Comparison of ENCODE assay signal across 8 cellular contexts in genomic region chr3:52606373-52607085, GRCh38.
DNase-seq lines count a peak whose midpoint lies in the region; ATAC-seq and TF ChIP-seq lines count a peak whose summit lies in the region.

No MANE protein-coding gene starts in this region.

- in situ Hi-C loops in brain microvascular endothelial cell (cut with HindIII; ENCODE audit: low pct_ligation_motif_present, low sequenced_read_pairs): no loop called here

- H3K27me3 ChIP-seq in brain microvascular endothelial cell (replicated peaks) (no peaks in the 10 kb centered on the region), left lung (no peaks in the 10 kb centered on the region), A673 (replicated peaks; ENCODE audit: insufficient read depth, low read depth, low read length, poor library complexity) (no peaks in the 10 kb centered on the region), SJCRH30 (no peaks in the 10 kb centered on the region)

- DNase-seq in AG10803 (ENCODE audit: low read depth) (peak; percentile 28), M059J (ENCODE audit: low read depth) (peak; percentile 77), brain microvascular endothelial cell (peak; percentile 14), left lung (peak in 1 of 2 donors; percentile 42), A673 (ENCODE audit: low spot score) (no peak), SJCRH30 (no peak)
- DNase-seq in activated T-helper 2 cell treated with anti-CD3 and anti-CD28 coated beads, Interferon-gamma antibody, Interleukin-2, Interleukin-4, amounts not matched to agents 10 μg/mL and 5 μg/mL and 100 μg/mL, durations not matched to agents 14 hours and 24 hours and 36 hours (ENCODE audit: low spot score): no peak
- no peak for DNase-seq in activated CD4-positive, alpha-beta T cell treated with anti-CD3 and anti-CD28 coated beads, Interleukin-2, amount 10 ng/mL, durations not matched to agents 7 days and 5 days

- H3K4me1 ChIP-seq in left lung: no peaks in the 10 kb centered on the region
- H3K4me1 ChIP-seq in A673 (ENCODE audit: insufficient read depth, low read length, poor library complexity, severe bottlenecking): no peaks in the 10 kb centered on the region
- no peaks in the 10 kb centered on the region for H3K4me1 ChIP-seq in SJCRH30

- H3K9me3 ChIP-seq in left lung (no peaks in the 10 kb centered on the region), A673 (ENCODE audit: low read depth, low read length, poor library complexity, severe bottlenecking) (no peaks in the 10 kb centered on the region), SJCRH30 (replicated peaks) (no peaks in the 10 kb centered on the region)

- BruUV-seq in A673 (replicated peaks; lab: Mats Ljungman, UMichigan): no TSS peak

- H3K4me3 Mint-ChIP-seq in activated T-helper 2 cell treated with anti-CD3 and anti-CD28 coated beads, Interferon-gamma antibody, Interleukin-2, Interleukin-4, amounts not matched to agents 10 μg/mL and 5 μg/mL and 100 μg/mL, durations not matched to agents 14 hours and 24 hours and 36 hours (ENCODE audit: low read depth): no peak overlapping the region
- H3K4me3 Mint-ChIP-seq in activated CD4-positive, alpha-beta T cell treated with anti-CD3 and anti-CD28 coated beads, Interleukin-2, amount 10 ng/mL, durations not matched to agents 7 days and 5 days: no peak overlapping the region

- H3K4me3 ChIP-seq in AG10803 (ENCODE audit: low read length) (no peak overlapping the region), brain microvascular endothelial cell (ENCODE audit: low read depth, low read length) (no peak overlapping the region), left lung (no peak overlapping the region), A673 (ENCODE audit: low read depth, low read length, poor library complexity, severe bottlenecking) (no peak overlapping the region), SJCRH30 (no peak overlapping the region)

- H3K4me1 Mint-ChIP-seq in activated T-helper 2 cell treated with anti-CD3 and anti-CD28 coated beads, Interferon-gamma antibody, Interleukin-2, Interleukin-4, amounts not matched to agents 10 μg/mL and 5 μg/mL and 100 μg/mL, durations not matched to agents 14 hours and 24 hours and 36 hours (ENCODE audit: low read depth): peaks cover 4% of the 10 kb centered on the region
- peaks cover 3% of the 10 kb centered on the region for H3K4me1 Mint-ChIP-seq in activated CD4-positive, alpha-beta T cell treated with anti-CD3 and anti-CD28 coated beads, Interleukin-2, amount 10 ng/mL, durations not matched to agents 7 days and 5 days

- H3K36me3 ChIP-seq in brain microvascular endothelial cell (replicated peaks): peaks cover 32% of the 10 kb centered on the region
- H3K36me3 ChIP-seq in left lung: peaks cover 0 to 90% of the 10 kb centered on the region in 2 donors
- peaks cover 11% of the 10 kb centered on the region for H3K36me3 ChIP-seq in A673 (ENCODE audit: insufficient read depth, low read length, poor library complexity, severe bottlenecking)
- peaks cover 71% of the 10 kb centered on the region for H3K36me3 ChIP-seq in SJCRH30

- H3K27ac ChIP-seq in brain microvascular endothelial cell (no peak overlapping the region), left lung (no peak overlapping the region), A673 (ENCODE audit: low read depth, low read length, poor library complexity, severe bottlenecking) (no peak overlapping the region), SJCRH30 (no peak overlapping the region)

- H3K9me3 Mint-ChIP-seq in activated T-helper 2 cell treated with anti-CD3 and anti-CD28 coated beads, Interferon-gamma antibody, Interleukin-2, Interleukin-4, amounts not matched to agents 10 μg/mL and 5 μg/mL and 100 μg/mL, durations not matched to agents 14 hours and 24 hours and 36 hours: peaks cover 15% of the 10 kb centered on the region
- H3K9me3 Mint-ChIP-seq in activated CD4-positive, alpha-beta T cell treated with anti-CD3 and anti-CD28 coated beads, Interleukin-2, amount 10 ng/mL, durations not matched to agents 7 days and 5 days: peaks cover 12% of the 10 kb centered on the region

- CTCF ChIA-PET in A673 (lab: Charles Lee): no interaction called here
- CTCF ChIA-PET in activated CD4-positive, alpha-beta T cell treated with anti-CD3 and anti-CD28 coated beads, Interleukin-2, amount 10 ng/mL, durations not matched to agents 7 days and 5 days (lab: Charles Lee): interaction anchor here (0.6 kb wide), 1 partner anchor 252 kb away, joined by 3 read pairs; no protein-coding TSS in a partner anchor

- H3K36me3 Mint-ChIP-seq in activated T-helper 2 cell treated with anti-CD3 and anti-CD28 coated beads, Interferon-gamma antibody, Interleukin-2, Interleukin-4, amounts not matched to agents 10 μg/mL and 5 μg/mL and 100 μg/mL, durations not matched to agents 14 hours and 24 hours and 36 hours (ENCODE audit: low read depth): peaks cover 79% of the 10 kb centered on the region
- H3K36me3 Mint-ChIP-seq in activated CD4-positive, alpha-beta T cell treated with anti-CD3 and anti-CD28 coated beads, Interleukin-2, amount 10 ng/mL, durations not matched to agents 7 days and 5 days (ENCODE audit: low read depth): peaks cover 78% of the 10 kb centered on the region

- no peak overlapping the region for H3K27ac Mint-ChIP-seq in activated T-helper 2 cell treated with anti-CD3 and anti-CD28 coated beads, Interferon-gamma antibody, Interleukin-2, Interleukin-4, amounts not matched to agents 10 μg/mL and 5 μg/mL and 100 μg/mL, durations not matched to agents 14 hours and 24 hours and 36 hours
- H3K27ac Mint-ChIP-seq in activated CD4-positive, alpha-beta T cell treated with anti-CD3 and anti-CD28 coated beads, Interleukin-2, amount 10 ng/mL, durations not matched to agents 7 days and 5 days: no peak overlapping the region

- H3K27me3 Mint-ChIP-seq in activated T-helper 2 cell treated with anti-CD3 and anti-CD28 coated beads, Interferon-gamma antibody, Interleukin-2, Interleukin-4, amounts not matched to agents 10 μg/mL and 5 μg/mL and 100 μg/mL, durations not matched to agents 14 hours and 24 hours and 36 hours (ENCODE audit: low read depth): no peaks in the 10 kb centered on the region
- H3K27me3 Mint-ChIP-seq in activated CD4-positive, alpha-beta T cell treated with anti-CD3 and anti-CD28 coated beads, Interleukin-2, amount 10 ng/mL, durations not matched to agents 7 days and 5 days: no peaks in the 10 kb centered on the region

- POLR2A ChIA-PET in A673 (lab: Charles Lee; ENCODE audit: low non-redundant PET): no interaction called here
- POLR2A ChIA-PET in activated CD4-positive, alpha-beta T cell treated with anti-CD3 and anti-CD28 coated beads, Interleukin-2, amount 10 ng/mL, durations not matched to agents 7 days and 5 days (lab: Charles Lee): no interaction called here

- TF ChIP-seq CTCF in AG10803 (conservative IDR thresholded peaks at IDR 0.05; ENCODE audit: low read length) (no peak), brain microvascular endothelial cell (IDR thresholded peaks at IDR 0.05; ENCODE audit: low read depth, low read length, missing control alignments) (no peak), left lung (IDR thresholded peaks at IDR 0.05) (no peak), A673 (conservative IDR thresholded peaks at IDR 0.05; ENCODE audit: low read depth, low read length) (no peak)

- peak; percentile 92 for ATAC-seq in left lung

- intact Hi-C loops in left lung (cut with DNase I): no loop called here
- intact Hi-C loops in A673 (cut with micrococcal nuclease; ENCODE audit: unreplicated experiment): no loop called here
- intact Hi-C loops in activated T-helper 2 cell treated with anti-CD3 and anti-CD28 coated beads, Interferon-gamma antibody, Interleukin-2, Interleukin-4, amounts not matched to agents 10 μg/mL and 5 μg/mL and 100 μg/mL, durations not matched to agents 14 hours and 24 hours and 36 hours (cut with micrococcal nuclease): no loop called here

Comparison
In these comparisons a context has a peak if more than half of its experiments do, and no peak if none do; other contexts are left out.
1. DNase-seq: peak in AG10803 (single experiment), M059J (single experiment) and brain microvascular endothelial cell (single experiment); none in A673 (single experiment), activated T-helper 2 cell treated with anti-CD3 and anti-CD28 coated beads, Interferon-gamma antibody, Interleukin-2, Interleukin-4, amounts not matched to agents 10 μg/mL and 5 μg/mL and 100 μg/mL, durations not matched to agents 14 hours and 24 hours and 36 hours (single experiment), activated CD4-positive, alpha-beta T cell treated with anti-CD3 and anti-CD28 coated beads, Interleukin-2, amount 10 ng/mL, durations not matched to agents 7 days and 5 days (single experiment) and SJCRH30 (0 of 2).